In genomic region chr3:48474031-48474430, GRCh38 we compare ENCODE assay signal across 8 cellular contexts. TPM values are rescaled to one million over a fixed set of nuclear protein-coding genes. Genes with fewer than 3 reads are reported as not detected.
A peak's percentile ranks its signal among the peaks of the same experiment; 100 is the strongest.
DNase-seq lines count a peak whose midpoint lies in the region; ATAC-seq and TF ChIP-seq lines count a peak whose summit lies in the region.
"Not testable (repeated sequence)": the region's sequence is repeated elsewhere in the genome, so short reads cannot be mapped to it uniquely, and the experiment has no call there.

No MANE protein-coding gene starts in this region.

- peak overlapping the region in 6 of 11 experiments; percentile 91 to 100 (median 96); a peak in 9 of 22 replicates for H3K4me2 ChIP-seq in BLaER1 treated with 17β-estradiol and CSF1 and Interleukin-3, amounts not matched to agents 10 nM and 100 nM

- TF ChIP-seq CTCF in HEK293 (tag by site-specific recombination; IDR thresholded peaks at IDR 0.05); RWPE2 (IDR thresholded peaks at IDR 0.05; ENCODE audit: poor library complexity, severe bottlenecking); left lung (IDR thresholded peaks at IDR 0.05); osteocyte (IDR thresholded peaks at IDR 0.05); thyroid gland (IDR thresholded peaks at IDR 0.05): not testable (repeated sequence)

- H3K27ac Mint-ChIP-seq in activated T-helper 1 cell treated with anti-CD3 and anti-CD28 coated beads, Interleukin-12 subunit alpha, Interleukin-12 subunit beta, Interleukin-2, Interleukin-4 antibody, amounts not matched to agents 30 ng/mL and 10 ng/mL and 1 ng/mL, durations not matched to agents 14 hours and 24 hours and 36 hours: peak overlapping the region; percentile 95
- H3K27ac Mint-ChIP-seq in effector memory CD8-positive, alpha-beta T cell: peak overlapping the region; percentile 98 to 100
- peak overlapping the region; percentile 100 for H3K27ac Mint-ChIP-seq in osteocyte (ENCODE audit: unreplicated experiment)

- H3K27me3 Mint-ChIP-seq in activated T-helper 1 cell treated with anti-CD3 and anti-CD28 coated beads, Interleukin-12 subunit alpha, Interleukin-12 subunit beta, Interleukin-2, Interleukin-4 antibody, amounts not matched to agents 30 ng/mL and 10 ng/mL and 1 ng/mL, durations not matched to agents 14 hours and 24 hours and 36 hours (ENCODE audit: insufficient read depth); effector memory CD8-positive, alpha-beta T cell; osteocyte (ENCODE audit: unreplicated experiment): not testable (repeated sequence)

- not testable (repeated sequence) for TF ChIP-seq POLR2A in thyroid gland (IDR thresholded peaks at IDR 0.05)

- peak overlapping the region in 1 of 11 experiments; percentile 87; a peak in 3 of 22 replicates for H3K9ac ChIP-seq in BLaER1 treated with 17β-estradiol and CSF1 and Interleukin-3, amounts not matched to agents 10 nM and 100 nM

- H3K4me3 Mint-ChIP-seq in activated T-helper 1 cell treated with anti-CD3 and anti-CD28 coated beads, Interleukin-12 subunit alpha, Interleukin-12 subunit beta, Interleukin-2, Interleukin-4 antibody, amounts not matched to agents 30 ng/mL and 10 ng/mL and 1 ng/mL, durations not matched to agents 14 hours and 24 hours and 36 hours; effector memory CD8-positive, alpha-beta T cell; osteocyte (ENCODE audit: unreplicated experiment): not testable (repeated sequence)

- not testable (repeated sequence) for DNase-seq in RWPE2 (ENCODE audit: low spot score); activated T-helper 1 cell treated with anti-CD3 and anti-CD28 coated beads, Interleukin-12 subunit alpha, Interleukin-12 subunit beta, Interleukin-2, Interleukin-4 antibody, amounts not matched to agents 30 ng/mL and 10 ng/mL and 1 ng/mL, durations not matched to agents 14 hours and 24 hours and 36 hours (ENCODE audit: low spot score); effector memory CD8-positive, alpha-beta T cell; left lung; osteocyte (ENCODE audit: extremely low spot score, unreplicated experiment); thyroid gland

- H4K20me1 ChIP-seq in BLaER1 treated with 17β-estradiol and CSF1 and Interleukin-3, amounts not matched to agents 10 nM and 100 nM: peaks cover 4 to 29% (median 15%) of the 10 kb centered on the region in 11 experiments; a peak in 15 of 22 replicates

- peaks cover 24% of the 10 kb centered on the region for H3K36me3 Mint-ChIP-seq in activated T-helper 1 cell treated with anti-CD3 and anti-CD28 coated beads, Interleukin-12 subunit alpha, Interleukin-12 subunit beta, Interleukin-2, Interleukin-4 antibody, amounts not matched to agents 30 ng/mL and 10 ng/mL and 1 ng/mL, durations not matched to agents 14 hours and 24 hours and 36 hours (ENCODE audit: low read depth)
- peaks cover 43% of the 10 kb centered on the region for H3K36me3 Mint-ChIP-seq in effector memory CD8-positive, alpha-beta T cell (ENCODE audit: insufficient read depth)
- not testable (repeated sequence) for H3K36me3 Mint-ChIP-seq in osteocyte (ENCODE audit: unreplicated experiment)

- ATAC-seq in RWPE2 (ENCODE audit: low read depth); effector memory CD8-positive, alpha-beta T cell (replicated peaks); left lung: not testable (repeated sequence)

- not testable (repeated sequence) for H3K27me3 ChIP-seq in BLaER1 treated with 17β-estradiol and CSF1 and Interleukin-3, amounts not matched to agents 10 nM and 100 nM; RWPE2 (ENCODE audit: insufficient read depth, poor library complexity, severe bottlenecking); left lung; thyroid gland

- CTCF ChIA-PET in HEK293 (lab: Yijun Ruan, JAX): interaction anchor here (0.6 to 1.9 kb wide), 7 partner anchors 30 to 187 kb away, joined by 3 to 7 read pairs (median 4); partner anchors contain the start of gene SHISA5

- peak overlapping the region in 3 of 11 experiments; percentile 91 to 97 (median 92); a peak in 4 of 22 replicates for H3K27ac ChIP-seq in BLaER1 treated with 17β-estradiol and CSF1 and Interleukin-3, amounts not matched to agents 10 nM and 100 nM
- H3K27ac ChIP-seq in HEK293 (ENCODE audit: extremely low read depth, low read depth, low read length): not testable (repeated sequence)
- H3K27ac ChIP-seq in RWPE2 (ENCODE audit: poor library complexity, severe bottlenecking) (peak overlapping the region; percentile 85), left lung (peak overlapping the region; percentile 93 to 97), thyroid gland (peak overlapping the region; percentile 94 to 99 (median 96))

- peaks cover 71 to 94% (median 85%) of the 10 kb centered on the region in 10 experiments for H3K4me1 ChIP-seq in BLaER1 treated with 17β-estradiol and CSF1 and Interleukin-3, amounts not matched to agents 10 nM and 100 nM
- not testable (repeated sequence) for H3K4me1 ChIP-seq in HEK293 (ENCODE audit: control insufficient read depth, insufficient read depth, low read length)
- H3K4me1 ChIP-seq in RWPE2 (ENCODE audit: insufficient read depth, poor library complexity, severe bottlenecking) (peaks cover 11% of the 10 kb centered on the region), left lung (peaks cover 22 to 49% of the 10 kb centered on the region in 2 donors), thyroid gland (peaks cover 18 to 45% of the 10 kb centered on the region in 2 donors)

- peaks cover 64% of the 10 kb centered on the region for H3K4me1 Mint-ChIP-seq in activated T-helper 1 cell treated with anti-CD3 and anti-CD28 coated beads, Interleukin-12 subunit alpha, Interleukin-12 subunit beta, Interleukin-2, Interleukin-4 antibody, amounts not matched to agents 30 ng/mL and 10 ng/mL and 1 ng/mL, durations not matched to agents 14 hours and 24 hours and 36 hours (ENCODE audit: low read depth)
- H3K4me1 Mint-ChIP-seq in effector memory CD8-positive, alpha-beta T cell (ENCODE audit: low read depth in 2 of 2): peaks cover 46 to 49% of the 10 kb centered on the region in 2 donors
- peaks cover 22% of the 10 kb centered on the region for H3K4me1 Mint-ChIP-seq in osteocyte (ENCODE audit: unreplicated experiment)

- H3K4me3 ChIP-seq in BLaER1 treated with 17β-estradiol and CSF1 and Interleukin-3, amounts not matched to agents 10 nM and 100 nM; HEK293 (ENCODE audit: low read depth, low read length); RWPE2 (ENCODE audit: severe bottlenecking); left lung; thyroid gland (replicated peaks in 1 of 3): not testable (repeated sequence)

- H3K36me3 ChIP-seq in BLaER1 treated with 17β-estradiol and CSF1 and Interleukin-3, amounts not matched to agents 10 nM and 100 nM: peaks cover 7 to 46% (median 17%) of the 10 kb centered on the region in 11 experiments
- H3K36me3 ChIP-seq in HEK293 (ENCODE audit: control insufficient read depth in 2 of 2, insufficient read depth in 1 of 2, low read length in 2 of 2) (peaks cover 0 to 16% of the 10 kb centered on the region in 2 experiments; a peak in 2 of 3 replicates), left lung (peaks cover 0 to 51% of the 10 kb centered on the region in 2 donors)
- not testable (repeated sequence) for H3K36me3 ChIP-seq in RWPE2 (ENCODE audit: low read depth); thyroid gland

- intact Hi-C loops in activated T-helper 1 cell treated with anti-CD3 and anti-CD28 coated beads, Interleukin-12 subunit alpha, Interleukin-12 subunit beta, Interleukin-2, Interleukin-4 antibody, amounts not matched to agents 30 ng/mL and 10 ng/mL and 1 ng/mL, durations not matched to agents 14 hours and 24 hours and 36 hours (cut with micrococcal nuclease): loop anchor here (5.0 to 10.0 kb wide), 3 partner anchors 37 to 689 kb away; partner anchors contain the start of genes SLC25A20 and SMARCC1
- intact Hi-C loops in left lung (cut with DNase I); thyroid gland (cut with DNase I): not testable (repeated sequence)

- H3K9me3 Mint-ChIP-seq in activated T-helper 1 cell treated with anti-CD3 and anti-CD28 coated beads, Interleukin-12 subunit alpha, Interleukin-12 subunit beta, Interleukin-2, Interleukin-4 antibody, amounts not matched to agents 30 ng/mL and 10 ng/mL and 1 ng/mL, durations not matched to agents 14 hours and 24 hours and 36 hours; effector memory CD8-positive, alpha-beta T cell; osteocyte (ENCODE audit: unreplicated experiment): not testable (repeated sequence)

- POLR2A ChIA-PET in HEK293 (lab: Yijun Ruan, JAX): interaction anchor here (0.7 to 2.3 kb wide), 8 partner anchors 10 to 508 kb away, joined by 3 to 13 read pairs (median 4); partner anchors contain the start of genes ATRIP, CCDC51, PFKFB4 and TMA7

- 95 to 97% methylated on average over 4 of the region's 4 CpGs for WGBS in thyroid gland, 2 donors

- not testable (repeated sequence) for H3K9me3 ChIP-seq in BLaER1 treated with 17β-estradiol and CSF1 and Interleukin-3, amounts not matched to agents 10 nM and 100 nM (replicated peaks in 1 of 11); HEK293 (ENCODE audit: control insufficient read depth, insufficient read depth, low read depth, low read length); RWPE2 (ENCODE audit: severe bottlenecking); left lung; thyroid gland

RNA-seq across cellular contexts. Expression of gene ATRIP, which starts 27.5 kb away (rescaled TPM):
- total RNA-seq in activated T-helper 1 cell treated with anti-CD3 and anti-CD28 coated beads, Interleukin-12 subunit alpha, Interleukin-12 subunit beta, Interleukin-2, Interleukin-4 antibody, amounts not matched to agents 30 ng/mL and 10 ng/mL and 1 ng/mL, durations not matched to agents 14 hours and 24 hours and 36 hours: 16.5 and 20.5 TPM in 2 replicates
- total RNA-seq in left lung (1 to 10 TPM; 7.4 to 9.9 TPM), osteocyte (8.5 and 9.3 TPM in 2 replicates), thyroid gland (10 to 100 TPM in 2 of 4 donors, 1 to 10 TPM in 2; 8.4 to 13.9 (median 11.0) TPM)

RNA-seq across cellular contexts. Expression of gene SHISA5, which starts 29.9 kb away (rescaled TPM):
- 90.1 and 92.5 TPM in 2 replicates for total RNA-seq in activated T-helper 1 cell treated with anti-CD3 and anti-CD28 coated beads, Interleukin-12 subunit alpha, Interleukin-12 subunit beta, Interleukin-2, Interleukin-4 antibody, amounts not matched to agents 30 ng/mL and 10 ng/mL and 1 ng/mL, durations not matched to agents 14 hours and 24 hours and 36 hours
- total RNA-seq in left lung (100 to 1,000 TPM; 179 to 206 TPM), osteocyte (203 and 211 TPM in 2 replicates), thyroid gland (100 to 1,000 TPM in 3 of 4 donors, 10 to 100 TPM in 1; 100.0 to 120 (median 109) TPM)

RNA-seq across cellular contexts. Expression of gene TMA7, which starts 34.0 kb away (rescaled TPM):
- 262 and 266 TPM in 2 replicates for total RNA-seq in activated T-helper 1 cell treated with anti-CD3 and anti-CD28 coated beads, Interleukin-12 subunit alpha, Interleukin-12 subunit beta, Interleukin-2, Interleukin-4 antibody, amounts not matched to agents 30 ng/mL and 10 ng/mL and 1 ng/mL, durations not matched to agents 14 hours and 24 hours and 36 hours
- total RNA-seq in left lung (100 to 1,000 TPM; 174 to 211 TPM), osteocyte (186 and 198 TPM in 2 replicates), thyroid gland (100 to 1,000 TPM; 133 to 413 (median 301) TPM)

RNA-seq across cellular contexts. Expression of gene CCDC51, which starts 34.1 kb away (rescaled TPM):
- 26.0 and 26.3 TPM in 2 replicates for total RNA-seq in activated T-helper 1 cell treated with anti-CD3 and anti-CD28 coated beads, Interleukin-12 subunit alpha, Interleukin-12 subunit beta, Interleukin-2, Interleukin-4 antibody, amounts not matched to agents 30 ng/mL and 10 ng/mL and 1 ng/mL, durations not matched to agents 14 hours and 24 hours and 36 hours
- 10 to 100 TPM; 13.4 to 14.7 TPM for total RNA-seq in left lung
- 11.3 and 11.9 TPM in 2 replicates for total RNA-seq in osteocyte
- total RNA-seq in thyroid gland: 10 to 100 TPM in 3 of 4 donors, 1 to 10 TPM in 1; 8.6 to 17.0 (median 15.0) TPM

RNA-seq across cellular contexts. Expression of gene PLXNB1, which starts 44.1 kb away (rescaled TPM):
- total RNA-seq in activated T-helper 1 cell treated with anti-CD3 and anti-CD28 coated beads, Interleukin-12 subunit alpha, Interleukin-12 subunit beta, Interleukin-2, Interleukin-4 antibody, amounts not matched to agents 30 ng/mL and 10 ng/mL and 1 ng/mL, durations not matched to agents 14 hours and 24 hours and 36 hours: 5.7 and 7.0 TPM in 2 replicates
- total RNA-seq in left lung: 100 to 1,000 TPM in 1 of 2 donors, 10 to 100 TPM in 1; 65.0 to 128 TPM
- total RNA-seq in osteocyte: 76.7 and 88.2 TPM in 2 replicates
- 100 to 1,000 TPM; 126 to 216 (median 138) TPM for total RNA-seq in thyroid gland
